10 cellular contexts compared by ENCODE assay signal in genomic region chr5:126358525-126358924, GRCh38.
DNase-seq lines count a peak whose midpoint lies in the region; ATAC-seq lines count a peak whose summit lies in the region.
"Had no signal": no experiment of that assay in that cellular context is flagged by ENCODE, and none has a peak within 500 bp of the region (broad histone marks: within the 10 kb centered on the region; RNA-seq: fewer than 3 reads in every experiment).

No MANE protein-coding gene starts in this region.

- H3K36me3 Mint-ChIP-seq in effector memory CD8-positive, alpha-beta T cell (ENCODE audit: insufficient read depth) = no peaks in the 10 kb centered on the region
- no peaks in the 10 kb centered on the region for H3K36me3 Mint-ChIP-seq in activated T-helper 1 cell treated with anti-CD3 and anti-CD28 coated beads, Interleukin-12 subunit alpha, Interleukin-12 subunit beta, Interleukin-2, Interleukin-4 antibody, amounts not matched to agents 30 ng/mL and 10 ng/mL and 1 ng/mL, durations not matched to agents 14 hours and 24 hours and 36 hours (ENCODE audit: low read depth)

- no peak overlapping the region for H3K27ac Mint-ChIP-seq in effector memory CD8-positive, alpha-beta T cell
- H3K27ac Mint-ChIP-seq in activated T-helper 1 cell treated with anti-CD3 and anti-CD28 coated beads, Interleukin-12 subunit alpha, Interleukin-12 subunit beta, Interleukin-2, Interleukin-4 antibody, amounts not matched to agents 30 ng/mL and 10 ng/mL and 1 ng/mL, durations not matched to agents 14 hours and 24 hours and 36 hours = no peak overlapping the region

- H3K9me3 Mint-ChIP-seq in effector memory CD8-positive, alpha-beta T cell = no peaks in the 10 kb centered on the region
- no peaks in the 10 kb centered on the region for H3K9me3 Mint-ChIP-seq in activated T-helper 1 cell treated with anti-CD3 and anti-CD28 coated beads, Interleukin-12 subunit alpha, Interleukin-12 subunit beta, Interleukin-2, Interleukin-4 antibody, amounts not matched to agents 30 ng/mL and 10 ng/mL and 1 ng/mL, durations not matched to agents 14 hours and 24 hours and 36 hours

- peaks cover 0 to 6% of the 10 kb centered on the region in 2 donors for H3K27me3 Mint-ChIP-seq in effector memory CD8-positive, alpha-beta T cell
- peaks cover 20% of the 10 kb centered on the region for H3K27me3 Mint-ChIP-seq in activated T-helper 1 cell treated with anti-CD3 and anti-CD28 coated beads, Interleukin-12 subunit alpha, Interleukin-12 subunit beta, Interleukin-2, Interleukin-4 antibody, amounts not matched to agents 30 ng/mL and 10 ng/mL and 1 ng/mL, durations not matched to agents 14 hours and 24 hours and 36 hours (ENCODE audit: insufficient read depth)

- H3K4me1 Mint-ChIP-seq in effector memory CD8-positive, alpha-beta T cell (ENCODE audit: low read depth in 2 of 2) = peaks cover 0 to 4% of the 10 kb centered on the region in 2 donors
- peaks cover 6% of the 10 kb centered on the region for H3K4me1 Mint-ChIP-seq in activated T-helper 1 cell treated with anti-CD3 and anti-CD28 coated beads, Interleukin-12 subunit alpha, Interleukin-12 subunit beta, Interleukin-2, Interleukin-4 antibody, amounts not matched to agents 30 ng/mL and 10 ng/mL and 1 ng/mL, durations not matched to agents 14 hours and 24 hours and 36 hours (ENCODE audit: low read depth)

- intact Hi-C loops in activated T-helper 1 cell treated with anti-CD3 and anti-CD28 coated beads, Interleukin-12 subunit alpha, Interleukin-12 subunit beta, Interleukin-2, Interleukin-4 antibody, amounts not matched to agents 30 ng/mL and 10 ng/mL and 1 ng/mL, durations not matched to agents 14 hours and 24 hours and 36 hours (cut with micrococcal nuclease) = no loop called here

- no peak overlapping the region for H3K4me3 Mint-ChIP-seq in effector memory CD8-positive, alpha-beta T cell
- H3K4me3 Mint-ChIP-seq in activated T-helper 1 cell treated with anti-CD3 and anti-CD28 coated beads, Interleukin-12 subunit alpha, Interleukin-12 subunit beta, Interleukin-2, Interleukin-4 antibody, amounts not matched to agents 30 ng/mL and 10 ng/mL and 1 ng/mL, durations not matched to agents 14 hours and 24 hours and 36 hours = no peak overlapping the region

- ATAC-seq in GM18517 (IDR thresholded peaks at IDR 0.05; ENCODE audit: unreplicated experiment) = peak; percentile 87
- peak; percentile 89 for ATAC-seq in GM21717 (IDR thresholded peaks at IDR 0.05; ENCODE audit: unreplicated experiment)
- ATAC-seq in HG03460 (IDR thresholded peaks at IDR 0.05; ENCODE audit: unreplicated experiment) = peak; percentile 89
- peak; percentile 33 for ATAC-seq in effector memory CD8-positive, alpha-beta T cell (replicated peaks)

- no peak for DNase-seq in effector memory CD8-positive, alpha-beta T cell
- DNase-seq in activated gamma-delta T cell (lab: John Stamatoyannopoulos, UW) (no peak), NAMALWA (ENCODE audit: low spot score) (no peak), activated gamma-delta T cell treated with Interleukin-2 at 50 U/mL for 16 hours (no peak)
- DNase-seq in activated T-helper 1 cell treated with anti-CD3 and anti-CD28 coated beads, Interleukin-12 subunit alpha, Interleukin-12 subunit beta, Interleukin-2, Interleukin-4 antibody, amounts not matched to agents 30 ng/mL and 10 ng/mL and 1 ng/mL, durations not matched to agents 14 hours and 24 hours and 36 hours (ENCODE audit: low spot score) = no peak
- DNase-seq: dorsolateral prefrontal cortex, NCI-H1048 had no signal

Comparison
In these comparisons a context has a peak if more than half of its experiments do, and no peak if none do; other contexts are left out.
1. ATAC-seq: peak in every context shown above with its lines; median percentile 89 in GM21717; 89 in HG03460; 87 in GM18517; 33 in effector memory CD8-positive, alpha-beta T cell.